Comparison of ENCODE assay signal across 8 cellular contexts in the genomic region with DNA sequence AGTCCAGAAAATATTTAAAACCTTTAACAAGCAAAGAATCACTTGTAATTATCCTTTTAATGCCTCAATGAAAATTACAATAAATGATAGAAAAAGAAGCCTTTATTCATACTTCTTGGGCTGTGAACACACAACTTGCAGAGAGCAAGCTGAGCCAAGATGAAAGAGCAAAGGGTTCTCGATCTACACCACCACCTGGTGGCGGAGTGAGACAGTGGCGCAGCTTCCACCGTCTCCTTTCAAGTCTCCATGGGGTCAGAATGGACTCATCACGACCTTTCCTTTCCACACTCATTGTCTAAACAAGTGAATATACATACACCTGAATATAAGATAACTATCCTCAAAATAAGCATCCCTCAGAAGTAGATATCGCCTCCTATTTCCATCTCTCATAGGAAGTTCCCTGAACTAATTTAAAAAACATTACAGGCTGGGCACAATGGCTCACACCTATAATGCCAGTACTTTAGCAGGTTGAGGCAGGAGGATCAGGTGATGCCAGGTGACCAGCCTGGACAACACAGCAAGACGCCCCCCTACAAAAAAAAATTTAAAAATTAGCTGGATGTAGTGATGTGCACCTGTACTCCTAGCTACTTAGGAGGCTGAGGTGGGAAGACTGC. TPM values are rescaled to one million over a fixed set of nuclear protein-coding genes. Genes with fewer than 3 reads are reported as not detected.
A peak's percentile ranks its signal among the peaks of the same experiment; 100 is the strongest.
DNase-seq lines count a peak whose midpoint lies in the region; ATAC-seq and TF ChIP-seq lines count a peak whose summit lies in the region.

No MANE protein-coding gene starts in this region.

- no peak overlapping the region for H3K14ac ChIP-seq in H9 (ENCODE audit: insufficient read depth, low read length)

- TF ChIP-seq CTCF in DOHH2 (IDR thresholded peaks at IDR 0.05; ENCODE audit: low read depth, low read length, poor library complexity, severe bottlenecking) (peak; percentile 66), H9 (conservative IDR thresholded peaks at IDR 0.05) (peak; percentile 94), suprapubic skin (IDR thresholded peaks at IDR 0.05) (peak; percentile 49 to 78)

- no peak overlapping the region for H2BK120ac ChIP-seq in H9 (ENCODE audit: low read depth, low read length, poor library complexity, severe bottlenecking)

- H3K23me2 ChIP-seq in H9 (ENCODE audit: insufficient read length, low read depth, low read length, poor library complexity, severe bottlenecking) = no peaks in the 10 kb centered on the region

- H3K18ac ChIP-seq in H9 (ENCODE audit: insufficient read length, low read depth, low read length) = no peak overlapping the region

- 0 out of 2 replicates have a peak, but pooled peaks cover 3% of the 10 kb centered on the region for H3F3A ChIP-seq in DOHH2 (ENCODE audit: control insufficient read depth, insufficient read depth)

- H4K5ac ChIP-seq in H9 (ENCODE audit: insufficient read length, low read depth, low read length) = no peak overlapping the region

- H4K91ac ChIP-seq in H9 (ENCODE audit: insufficient read length, low read depth, low read length) = no peak overlapping the region

- H3K4me1 Mint-ChIP-seq in H9 = peaks cover 23 to 25% of the 10 kb centered on the region in 2 experiments

- no peak overlapping the region for H3K4ac ChIP-seq in H9 (ENCODE audit: low read depth, low read length)

- H3K4me3 ChIP-seq in DOHH2 (ENCODE audit: low read length) (no peak overlapping the region), suprapubic skin (no peak overlapping the region)

- H2AK5ac ChIP-seq in H9 (ENCODE audit: insufficient read length, low read length) = no peak overlapping the region

- peak overlapping the region in 2 of 3 experiments; percentile 23 to 36; a peak in 1 of 7 replicates for H3K27ac Mint-ChIP-seq in H9

- no CpG with 5 or more reads among the region's 7 CpGs for WGBS in H9 (ENCODE audit: extremely low coverage, insufficient read length, low lambda C conversion rate)
- 43% methylated on average over 7 of the region's 7 CpGs for WGBS in suprapubic skin

- H2BK20ac ChIP-seq in H9 (ENCODE audit: low read depth, low read length, poor library complexity, severe bottlenecking) = no peak overlapping the region

- H3K27me3 Mint-ChIP-seq in H9 (ENCODE audit: low read depth) = no peaks in the 10 kb centered on the region

- DNase-seq in H9 = peak; percentile 75
- DNase-seq in NCI-H510A treated with DMSO at 0.1 percent for 48 hours (lab: John Stamatoyannopoulos, UW) = peak; percentile 66
- DNase-seq in activated CD8-positive, alpha-beta memory T cell treated with anti-CD3 and anti-CD28 coated beads for 48 hours (ENCODE audit: low read depth in 2 of 3, low spot score in 2 of 3) = peak; percentile 3 to 6 (median 3)
- DNase-seq in epithelial cell of prostate (ENCODE audit: low read depth, low spot score) = peak; percentile 6
- peak; percentile 63 for DNase-seq in myocyte (ENCODE audit: low read depth)
- no peak for DNase-seq in suprapubic skin (ENCODE audit: low spot score in 2 of 2)

- H3K9ac ChIP-seq in H9 (ENCODE audit: extremely low read depth, insufficient read length, low read length) = no peak overlapping the region

- TF ChIP-seq EP300 in suprapubic skin (IDR thresholded peaks at IDR 0.05) = no peak

- peaks cover 0 to 15% (median 7%) of the 10 kb centered on the region in 3 experiments; a peak in 4 of 7 replicates for H3K36me3 Mint-ChIP-seq in H9 (ENCODE audit: insufficient read depth in 1 of 3, low read depth in 3 of 3)

- no peaks in the 10 kb centered on the region for H3K9me2 ChIP-seq in DOHH2 (replicated peaks; ENCODE audit: control insufficient read depth, low read length)

- H3K27ac ChIP-seq in DOHH2 (ENCODE audit: low read depth, low read length) = no peak overlapping the region
- no peak overlapping the region for H3K27ac ChIP-seq in H9 (ENCODE audit: insufficient read length, low read depth, low read length)
- H3K27ac ChIP-seq in epithelial cell of prostate = no peak overlapping the region
- no peak overlapping the region for H3K27ac ChIP-seq in suprapubic skin

- no peak overlapping the region for H3K4me2 ChIP-seq in DOHH2 (ENCODE audit: low read length)
- H3K4me2 ChIP-seq in H9 (ENCODE audit: insufficient read depth, insufficient read length, low read length) = no peak overlapping the region

- no peaks in the 10 kb centered on the region for H3K79me1 ChIP-seq in H9 (ENCODE audit: insufficient read depth, low read depth, low read length, poor library complexity, severe bottlenecking)

- no peak overlapping the region for H2AFZ ChIP-seq in H9 (ENCODE audit: low read length)

- no peak overlapping the region for H3K4me3 Mint-ChIP-seq in H9

- no peak overlapping the region for H2BK12ac ChIP-seq in H9 (ENCODE audit: insufficient read length, low read depth, low read length)

- no peaks in the 10 kb centered on the region for H3K79me2 ChIP-seq in DOHH2 (ENCODE audit: control insufficient read depth, low read length)
- H3K79me2 ChIP-seq in H9 (ENCODE audit: insufficient read depth, low read length) = no peaks in the 10 kb centered on the region

- no peaks in the 10 kb centered on the region for H3K9me3 Mint-ChIP-seq in H9

- no peak overlapping the region for H3K23ac ChIP-seq in H9 (ENCODE audit: insufficient read length, low read depth, low read length)

- H2BK5ac ChIP-seq in H9 (ENCODE audit: insufficient read length, low read length) = no peak overlapping the region

- no peak for ATAC-seq in HG02970 (IDR thresholded peaks at IDR 0.05; ENCODE audit: low FRiP score, unreplicated experiment)

- TF ChIP-seq POLR2A in suprapubic skin (IDR thresholded peaks at IDR 0.05) = no peak

- H3T11ph ChIP-seq in H9 (ENCODE audit: low read length) = no peak overlapping the region

- H2BK15ac ChIP-seq in H9 (ENCODE audit: low read depth, low read length) = no peak overlapping the region

- H3K9me3 ChIP-seq in DOHH2 (ENCODE audit: control insufficient read depth, insufficient read depth, low read length) (no peaks in the 10 kb centered on the region), H9 (ENCODE audit: control insufficient read depth, low read depth, low read length) (no peaks in the 10 kb centered on the region), suprapubic skin (no peaks in the 10 kb centered on the region)

- no peak overlapping the region for H4K8ac ChIP-seq in H9 (replicated peaks; ENCODE audit: insufficient read length, low read depth, low read length)

- H3K27me3 ChIP-seq in DOHH2 (ENCODE audit: control insufficient read depth, low read length) (no peaks in the 10 kb centered on the region), H9 (ENCODE audit: insufficient read depth, low read length) (no peaks in the 10 kb centered on the region), suprapubic skin (no peaks in the 10 kb centered on the region)

- no peak overlapping the region for H3K56ac ChIP-seq in H9 (ENCODE audit: insufficient read length, low read depth, low read length)

- peaks cover 6% of the 10 kb centered on the region for H3K36me3 ChIP-seq in DOHH2 (ENCODE audit: control insufficient read depth, low read length)
- peaks cover 5% of the 10 kb centered on the region for H3K36me3 ChIP-seq in suprapubic skin

- no peaks in the 10 kb centered on the region for H4K20me1 ChIP-seq in DOHH2 (ENCODE audit: control insufficient read depth, insufficient read depth, low read depth, low read length)
- H4K20me1 ChIP-seq in H9 (ENCODE audit: control insufficient read depth, insufficient read depth, insufficient read length) = no peaks in the 10 kb centered on the region

- H3K4me1 ChIP-seq in DOHH2 (ENCODE audit: control insufficient read depth, low read length) = peaks cover 9% of the 10 kb centered on the region
- H3K4me1 ChIP-seq in H9 (ENCODE audit: insufficient read depth, low read length) = no peaks in the 10 kb centered on the region
- no peaks in the 10 kb centered on the region for H3K4me1 ChIP-seq in suprapubic skin

RNA-seq across cellular contexts. Expression of gene ATE1, which starts 40.7 kb away (rescaled TPM):
- total RNA-seq in H9 (2021) (25.3 and 29.0 TPM in 2 replicates), myocyte (31.5 and 35.6 TPM in 2 replicates), suprapubic skin (10 to 100 TPM; 20.3 to 23.2 (median 21.7) TPM)
- polyA plus RNA-seq in myocyte (2012) = 9.8 TPM

Comparison
In these comparisons a context has a peak if more than half of its experiments do, and no peak if none do; other contexts are left out.
1. DNase-seq: peak in H9 (single experiment), NCI-H510A treated with DMSO at 0.1 percent for 48 hours (single experiment), activated CD8-positive, alpha-beta memory T cell treated with anti-CD3 and anti-CD28 coated beads for 48 hours (3 of 3), epithelial cell of prostate (single experiment) and myocyte (single experiment); none in suprapubic skin (0 of 2).
2. Peak in every context shown above with its lines, with median percentiles within 50 percentile points of each other: CTCF ChIP-seq.